Comparison of ENCODE assay signal across 8 cellular contexts in the genomic region with DNA sequence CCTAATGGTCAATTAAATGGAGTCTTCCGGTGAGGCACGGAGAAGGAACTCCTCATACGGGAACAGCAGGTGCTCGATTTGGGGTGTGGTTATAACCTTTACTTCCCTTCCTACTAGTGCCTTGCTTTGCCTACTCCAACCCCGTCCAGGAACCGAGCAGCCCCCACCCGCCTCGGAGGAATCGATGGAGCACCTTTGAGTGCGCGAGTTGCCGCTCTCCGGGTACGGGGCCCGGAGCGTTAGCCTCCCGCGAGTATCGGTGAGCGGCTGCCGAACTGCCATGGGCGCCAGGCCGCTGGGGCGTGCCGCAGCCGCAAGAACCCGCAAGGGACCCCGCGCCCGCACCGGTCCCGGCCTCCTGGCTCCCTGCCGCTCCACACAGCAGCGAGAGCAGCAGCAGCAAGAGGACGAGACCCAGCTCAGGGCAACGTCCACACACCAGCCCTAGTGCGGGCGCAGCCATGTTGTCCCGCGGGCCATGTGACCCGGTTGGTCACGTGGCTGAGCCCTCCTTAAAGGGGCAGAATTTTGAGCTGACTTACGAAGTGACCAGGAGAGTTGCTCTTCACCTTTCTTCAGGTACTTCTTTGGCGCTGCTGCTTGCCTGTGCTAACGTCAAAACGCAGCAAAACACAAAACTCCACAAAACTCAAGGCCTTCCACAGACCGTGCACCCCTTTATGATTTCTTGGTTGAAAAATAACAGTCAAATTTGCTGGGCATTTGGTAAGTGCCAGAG. TPM values are rescaled to one million over a fixed set of nuclear protein-coding genes. Genes with fewer than 3 reads are reported as not detected.
A peak's percentile ranks its signal among the peaks of the same experiment; 100 is the strongest.
DNase-seq lines count a peak whose midpoint lies in the region; ATAC-seq, FAIRE-seq and TF ChIP-seq lines count a peak whose summit lies in the region.

A gene (minus strand): TSS at position 487 of the 739 bp plus-strand sequence. CDS start 24 bp downstream, at position 463.

- peak; percentile 99 for ATAC-seq in GM19351 (IDR thresholded peaks at IDR 0.05; ENCODE audit: unreplicated experiment)
- peak; percentile 99 for ATAC-seq in HG03520 (IDR thresholded peaks at IDR 0.05; ENCODE audit: unreplicated experiment)

- no peaks in the 10 kb centered on the region for H4K20me1 ChIP-seq in endothelial cell of umbilical vein (replicated peaks; ENCODE audit: control insufficient read depth, extremely low read depth, insufficient read depth, low read length)

- peaks cover 16% of the 10 kb centered on the region for H3K4me1 ChIP-seq in CD4-positive, alpha-beta memory T cell (ENCODE audit: insufficient read depth, low read length)
- H3K4me1 ChIP-seq in endothelial cell of umbilical vein (ENCODE audit: control insufficient read depth, extremely low read depth, insufficient read depth, low read length): peaks cover 4% of the 10 kb centered on the region

- H3K36me3 ChIP-seq in CD4-positive, alpha-beta memory T cell (ENCODE audit: insufficient read depth, low read length): no peaks in the 10 kb centered on the region
- H3K36me3 ChIP-seq in endothelial cell of umbilical vein (ENCODE audit: control insufficient read depth in 2 of 2, extremely low read depth in 1 of 2, insufficient read depth in 2 of 2, low read length in 2 of 2): no peaks in the 10 kb centered on the region

- H3K36me3 Mint-ChIP-seq in CD4-positive, alpha-beta memory T cell: peaks cover 0 to 4% of the 10 kb centered on the region in 2 donors

- no peaks in the 10 kb centered on the region for H3K9me3 ChIP-seq in CD4-positive, alpha-beta memory T cell (ENCODE audit: control insufficient read depth in 1 of 2, low read length in 2 of 2)
- no peaks in the 10 kb centered on the region for H3K9me3 ChIP-seq in endothelial cell of umbilical vein (replicated peaks; ENCODE audit: control insufficient read depth, insufficient read depth, low read length)

- CTCF ChIA-PET in CD4-positive, alpha-beta memory T cell (lab: Charles Lee; ENCODE audit: partially characterized antibody): interaction anchor here (0.8 to 2.7 kb wide), 5 partner anchors 26 to 167 kb away, joined by 3 to 11 read pairs (median 4); a partner anchor contains a TSS
- CTCF ChIA-PET in endothelial cell of umbilical vein (lab: Charles Lee): interaction anchor here (1.0 to 4.4 kb wide), 6 partner anchors 11 to 166 kb away, joined by 3 to 36 read pairs (median 5); a partner anchor contains a TSS

- dilution Hi-C loops in endothelial cell of umbilical vein (cut with MboI; ENCODE audit: extremely low pct_ligation_motif_present, low sequenced_read_pairs): no loop called here

- peak; percentile 85 for TF ChIP-seq POLR2A in endothelial cell of umbilical vein (IDR thresholded peaks at IDR 0.05; ENCODE audit: low read depth, low read length)

- H3K27ac ChIP-seq in CD4-positive, alpha-beta memory T cell (ENCODE audit: low read depth, low read length): peak within 1 kb of the TSS; percentile 71
- peak within 1 kb of the TSS; percentile 51 for H3K27ac ChIP-seq in endothelial cell of umbilical vein (ENCODE audit: insufficient read depth, low read depth, low read length)

- no peaks in the 10 kb centered on the region for H3K9me1 ChIP-seq in endothelial cell of umbilical vein (replicated peaks; ENCODE audit: control insufficient read depth, extremely low read depth, insufficient read depth, low read length)

- H3K79me2 ChIP-seq in endothelial cell of umbilical vein (ENCODE audit: control insufficient read depth, insufficient read depth, low read length): peaks cover 2% of the 10 kb centered on the region

- peak within 1 kb of the TSS; percentile 69 for H2AFZ ChIP-seq in endothelial cell of umbilical vein (ENCODE audit: low read depth, low read length)

- H3K9ac ChIP-seq in endothelial cell of umbilical vein (replicated peaks; ENCODE audit: extremely low read depth, insufficient read depth, low read length): peak within 1 kb of the TSS; percentile 82

- peaks cover 9 to 21% (median 17%) of the 10 kb centered on the region in 4 donors for H3K4me1 Mint-ChIP-seq in CD4-positive, alpha-beta memory T cell

- intact Hi-C loops in CD4-positive, alpha-beta memory T cell (cut with micrococcal nuclease): loop anchor here (1.0 to 2.0 kb wide), 3 partner anchors 26 to 164 kb away; a partner anchor contains a TSS
- intact Hi-C loops in endothelial cell of umbilical vein (cut with micrococcal nuclease): loop anchor here (1.0 to 5.0 kb wide), 4 partner anchors 26 to 165 kb away; a partner anchor contains a TSS

- peak within 1 kb of the TSS; percentile 91 to 97 (median 93) for H3K4me3 Mint-ChIP-seq in CD4-positive, alpha-beta memory T cell

- peak; percentile 89 for FAIRE-seq in endothelial cell of umbilical vein (lab: Jason Lieb, UNC)

- no peaks in the 10 kb centered on the region for H3K9me3 Mint-ChIP-seq in CD4-positive, alpha-beta memory T cell

- no peaks in the 10 kb centered on the region for H3K27me3 ChIP-seq in CD4-positive, alpha-beta memory T cell (ENCODE audit: insufficient read depth, low read length)
- peaks cover 0 to 3% of the 10 kb centered on the region in 2 experiments for H3K27me3 ChIP-seq in endothelial cell of umbilical vein (ENCODE audit: control insufficient read depth in 2 of 2, insufficient read depth in 2 of 2, low read length in 2 of 2)

- peak within 1 kb of the TSS; percentile 84 to 97 (median 93) for H3K27ac Mint-ChIP-seq in CD4-positive, alpha-beta memory T cell

- DNase-seq in CD4-positive, alpha-beta memory T cell: peak; percentile 67 to 81 (median 74)
- peak; percentile 38 for DNase-seq in NOMO-1 treated with dmso at 0.1 percent for 144 hours (lab: John Stamatoyannopoulos, UW; ENCODE audit: unreplicated experiment)
- DNase-seq in activated T-cell treated with anti-CD3 and anti-CD28 coated beads for 1 hour (ENCODE audit: low read depth): peak; percentile 55
- peak; percentile 80 for DNase-seq in endothelial cell of umbilical vein (ENCODE audit: low read depth, low spot score)
- peak; percentile 90 for DNase-seq in midbrain (lab: John Stamatoyannopoulos, UW)
- DNase-seq in stimulated activated CD8-positive, alpha-beta memory T cell treated with anti-CD3 and anti-CD28 coated beads, Interleukin-15, amount 100 ng/mL, for 4 hours (ENCODE audit: low read depth in 2 of 2): peak; percentile 39 to 61

- BruUV-seq in endothelial cell of umbilical vein (replicated peaks; lab: Mats Ljungman, UMichigan): TSS peak; percentile 48

- TF ChIP-seq CTCF in endothelial cell of umbilical vein (IDR thresholded peaks at IDR 0.05; ENCODE audit: extremely low read depth in 1 of 2, insufficient read depth in 1 of 2, low read depth in 1 of 2, low read length in 2 of 2): no peak

- H3K4me2 ChIP-seq in endothelial cell of umbilical vein (ENCODE audit: insufficient read depth, low read length): peak within 1 kb of the TSS; percentile 75

- no peaks in the 10 kb centered on the region for H3K27me3 Mint-ChIP-seq in CD4-positive, alpha-beta memory T cell

- POLR2A ChIA-PET in CD4-positive, alpha-beta memory T cell (lab: Charles Lee; ENCODE audit: partially characterized antibody): interaction anchor here (0.7 to 2.3 kb wide), 9 partner anchors 19 to 722 kb away, joined by 3 to 95 read pairs (median 3); a partner anchor contains a TSS
- POLR2A ChIA-PET in endothelial cell of umbilical vein (lab: Charles Lee): interaction anchor here (0.7 to 1.4 kb wide), 4 partner anchors 25 to 116 kb away, joined by 3 to 23 read pairs (median 4); a partner anchor contains a TSS

- peak within 1 kb of the TSS; percentile 71 to 76 for H3K4me3 ChIP-seq in CD4-positive, alpha-beta memory T cell (ENCODE audit: low read length in 2 of 2)
- H3K4me3 ChIP-seq in endothelial cell of umbilical vein (replicated peaks in 1 of 3; ENCODE audit: insufficient read depth in 1 of 3, low read depth in 1 of 3, low read length in 3 of 3): peak within 1 kb of the TSS; percentile 56 to 86 (median 83)

TF ChIP-seq in endothelial cell of umbilical vein, 7 proteins besides CTCF, POLR2A, EP300 and RAD21:
- TF ChIP-seq, protein P1, sequence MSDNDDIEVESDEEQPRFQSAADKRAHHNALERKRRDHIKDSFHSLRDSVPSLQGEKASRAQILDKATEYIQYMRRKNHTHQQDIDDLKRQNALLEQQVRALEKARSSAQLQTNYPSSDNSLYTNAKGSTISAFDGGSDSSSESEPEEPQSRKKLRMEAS (IDR thresholded peaks at IDR 0.05; ENCODE audit: insufficient read depth, insufficient read length): peak; percentile 99
- TF ChIP-seq POLR2AphosphoS5 (IDR thresholded peaks at IDR 0.05; ENCODE audit: insufficient read depth, low read depth, low read length) (peak; percentile 84), FOS (IDR thresholded peaks at IDR 0.05; ENCODE audit: borderline replicate concordance, insufficient read depth, low read length) (no peak), MYC (IDR thresholded peaks at IDR 0.05; ENCODE audit: low read depth, low read length) (peak; percentile 65), EZH2 (IDR thresholded peaks at IDR 0.05; ENCODE audit: borderline replicate concordance, low read depth, low read length, severe bottlenecking) (no peak), GATA2 (IDR thresholded peaks at IDR 0.05; ENCODE audit: insufficient read depth, insufficient read length, low read depth, low read length) (no peak), JUN (IDR thresholded peaks at IDR 0.05; ENCODE audit: borderline replicate concordance, insufficient read depth, insufficient read length, low read depth) (no peak)

RNA-seq across cellular contexts. Expression of the gene that starts here (rescaled TPM):
- total RNA-seq in CD4-positive, alpha-beta memory T cell: 10 to 100 TPM; 13.9 to 14.9 TPM
- polyA plus RNA-seq in CD4-positive, alpha-beta memory T cell: 10 to 100 TPM; 29.7 to 38.3 TPM
- 26.6 and 31.5 TPM in 2 replicates for total RNA-seq in endothelial cell of umbilical vein
- 46.8 and 52.2 TPM in 2 replicates for polyA plus RNA-seq in endothelial cell of umbilical vein
- polyA plus RNA-seq in endothelial cell of umbilical vein (2011; cell fraction: cytosol; rRNA removed): 31.8 and 34.5 TPM in 2 replicates
- 18.1 and 19.8 TPM in 2 replicates for polyA plus RNA-seq in endothelial cell of umbilical vein (2011; cell fraction: nucleus; rRNA removed)
- polyA plus RNA-seq in endothelial cell of umbilical vein (2012): 27.8 and 28.8 TPM in 2 replicates
- polyA minus RNA-seq in endothelial cell of umbilical vein: 34.7 and 45.9 TPM in 2 replicates
- 11.6 TPM for polyA minus RNA-seq in endothelial cell of umbilical vein (2011; cell fraction: cytosol; rRNA and poly(A)+ RNA removed)
- polyA minus RNA-seq in endothelial cell of umbilical vein (2011; cell fraction: nucleus; rRNA and poly(A)+ RNA removed): 26.6 and 28.3 TPM in 2 replicates

Comparison
In these comparisons a context has a peak if more than half of its experiments do, and no peak if none do; other contexts are left out.
1. Peak in every context shown above with its lines: DNase-seq, ATAC-seq, H3K4me3 ChIP-seq and H3K27ac ChIP-seq.
2. DNase-seq: peak in every context shown above with its lines; median percentile 90 in midbrain; 80 in endothelial cell of umbilical vein; 74 in CD4-positive, alpha-beta memory T cell; 55 in activated T-cell treated with anti-CD3 and anti-CD28 coated beads for 1 hour; 50 in stimulated activated CD8-positive, alpha-beta memory T cell treated with anti-CD3 and anti-CD28 coated beads, Interleukin-15, amount 100 ng/mL, for 4 hours; 38 in NOMO-1 treated with dmso at 0.1 percent for 144 hours.